12 cellular contexts compared by ENCODE assay signal in the genomic region with DNA sequence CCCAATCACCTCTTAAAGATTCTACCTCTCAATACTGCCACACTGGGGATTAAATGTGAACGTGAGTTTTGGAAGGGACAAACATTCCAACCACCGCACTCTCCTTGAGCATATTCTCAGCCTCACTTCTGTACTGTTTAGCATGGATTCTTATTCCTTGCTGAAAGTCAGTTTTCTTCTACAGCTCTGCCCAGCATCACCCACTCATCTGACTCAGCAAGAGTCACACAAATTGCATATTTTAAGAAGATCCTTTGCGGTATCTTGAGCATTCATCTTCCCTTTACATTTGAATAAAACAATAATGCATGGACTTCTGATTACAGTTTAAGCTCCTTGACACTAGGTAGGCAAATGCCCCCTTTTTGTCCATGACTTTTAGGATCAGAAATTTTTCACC.
A peak's percentile ranks its signal among the peaks of the same experiment; 100 is the strongest.
DNase-seq lines count a peak whose midpoint lies in the region; ATAC-seq and TF ChIP-seq lines count a peak whose summit lies in the region.
"Had no signal": no experiment of that assay in that cellular context is flagged by ENCODE, and none has a peak within 500 bp of the region (broad histone marks: within the 10 kb centered on the region; RNA-seq: fewer than 3 reads in every experiment).

No MANE protein-coding gene starts in this region.

- H3K4me2 ChIP-seq in osteoblast (ENCODE audit: insufficient read depth, low read length) = peak overlapping the region; percentile 54

- no peaks in the 10 kb centered on the region for H3K27me3 Mint-ChIP-seq in CD4-positive, alpha-beta T cell
- no peaks in the 10 kb centered on the region for H3K27me3 Mint-ChIP-seq in IgD-negative memory B cell
- H3K27me3 Mint-ChIP-seq: activated CD8-positive, alpha-beta memory T cell treated with anti-CD3 and anti-CD28 coated beads, Interleukin-2, amount 10 ng/mL, durations not matched to agents 7 days and 5 days had no signal

- peak overlapping the region; percentile 42 for H3K4me3 Mint-ChIP-seq in CD4-positive, alpha-beta T cell
- H3K4me3 Mint-ChIP-seq in IgD-negative memory B cell = peak overlapping the region in 2 of 4 donors; percentile 46 to 51
- H3K4me3 Mint-ChIP-seq: activated CD8-positive, alpha-beta memory T cell treated with anti-CD3 and anti-CD28 coated beads, Interleukin-2, amount 10 ng/mL, durations not matched to agents 7 days and 5 days had no signal

- no peak for TF ChIP-seq CTCF in CD4-positive, alpha-beta T cell (IDR thresholded peaks at IDR 0.05)
- TF ChIP-seq CTCF in cardiac fibroblast (IDR thresholded peaks at IDR 0.05; ENCODE audit: low read depth, low read length) (no peak), osteoblast (IDR thresholded peaks at IDR 0.05; ENCODE audit: extremely low read depth, low read depth, low read length) (no peak)

- POLR2A ChIA-PET in CD4-positive, alpha-beta T cell (lab: Charles Lee) = interaction anchor here (1.5 kb wide), 1 partner anchor 30 kb away, joined by 4 read pairs; no protein-coding TSS in a partner anchor

- no peak overlapping the region for H3K27ac ChIP-seq in CD4-positive, alpha-beta T cell (ENCODE audit: low read depth, low read length)
- peak overlapping the region; percentile 90 for H3K27ac ChIP-seq in osteoblast (ENCODE audit: low read depth, low read length)

- H2AFZ ChIP-seq in osteoblast (ENCODE audit: low read length) = no peak overlapping the region

- intact Hi-C loops in CD4-positive, alpha-beta T cell (cut with DNase I, micrococcal nuclease) = loop anchor here in 1 of 2 experiments (2.0 kb wide), 1 partner anchor 17 kb away; no protein-coding TSS in a partner anchor

- H3K79me2 ChIP-seq in osteoblast (ENCODE audit: insufficient read depth, low read length) = peaks cover 75% of the 10 kb centered on the region

- peaks cover 8% of the 10 kb centered on the region for H4K20me1 ChIP-seq in osteoblast (ENCODE audit: insufficient read depth, low read length)

- H3K9me3 Mint-ChIP-seq in CD4-positive, alpha-beta T cell = no peaks in the 10 kb centered on the region
- no peaks in the 10 kb centered on the region for H3K9me3 Mint-ChIP-seq in IgD-negative memory B cell

- peak overlapping the region; percentile 21 for H3K27ac Mint-ChIP-seq in CD4-positive, alpha-beta T cell
- peak overlapping the region in 2 of 3 donors; percentile 67 to 91 for H3K27ac Mint-ChIP-seq in IgD-negative memory B cell
- H3K27ac Mint-ChIP-seq: activated CD8-positive, alpha-beta memory T cell treated with anti-CD3 and anti-CD28 coated beads, Interleukin-2, amount 10 ng/mL, durations not matched to agents 7 days and 5 days had no signal

- H3K4me3 ChIP-seq in cardiac fibroblast (replicated peaks in 1 of 2; ENCODE audit: low read depth in 2 of 2, low read length in 2 of 2) (no peak overlapping the region), osteoblast (ENCODE audit: insufficient read depth, low read length) (peak overlapping the region; percentile 32)

- no peak for ATAC-seq in CD4-positive, alpha-beta T cell (ENCODE audit: poor library complexity)
- ATAC-seq in GM21423 (IDR thresholded peaks at IDR 0.05; ENCODE audit: unreplicated experiment) = no peak
- ATAC-seq: activated CD8-positive, alpha-beta memory T cell treated with anti-CD3 and anti-CD28 coated beads, Interleukin-2, amount 10 ng/mL, durations not matched to agents 7 days and 5 days had no signal

- H3K4me1 Mint-ChIP-seq in CD4-positive, alpha-beta T cell (ENCODE audit: low read depth) = no peaks in the 10 kb centered on the region
- peaks cover 20 to 48% (median 40%) of the 10 kb centered on the region in 3 donors for H3K4me1 Mint-ChIP-seq in IgD-negative memory B cell

- no peak for DNase-seq in CD4-positive, alpha-beta T cell
- DNase-seq in cardiac fibroblast (ENCODE audit: low read depth in 2 of 2) (peak; percentile 55 to 76), osteoblast (ENCODE audit: insufficient read length, low spot score, missing footprints) (peak; percentile 72), glomerular visceral epithelial cell (ENCODE audit: extremely low spot score) (no peak), NK-92 (lab: John Stamatoyannopoulos, UW; ENCODE audit: unreplicated experiment) (no peak), SW480 (ENCODE audit: low spot score) (no peak)
- DNase-seq: activated CD8-positive, alpha-beta memory T cell treated with anti-CD3 and anti-CD28 coated beads, Interleukin-2, amount 10 ng/mL, durations not matched to agents 7 days and 5 days; central memory CD4-positive, alpha-beta T cell; NCI-H526; stimulated activated CD4-positive, alpha-beta T cell treated with anti-CD3 and anti-CD28 coated beads, Interleukin-15, amount 100 ng/mL, for 24 hours had no signal

- no peaks in the 10 kb centered on the region for H3K9me3 ChIP-seq in CD4-positive, alpha-beta T cell (ENCODE audit: control insufficient read depth, low read length)
- no peaks in the 10 kb centered on the region for H3K9me3 ChIP-seq in osteoblast (ENCODE audit: low read depth, low read length)

- H3K36me3 Mint-ChIP-seq in CD4-positive, alpha-beta T cell (ENCODE audit: low read depth) = no peaks in the 10 kb centered on the region
- peaks cover 6% of the 10 kb centered on the region for H3K36me3 Mint-ChIP-seq in IgD-negative memory B cell

- CTCF ChIA-PET in CD4-positive, alpha-beta T cell (lab: Charles Lee) = no interaction called here

- no peaks in the 10 kb centered on the region for H3K27me3 ChIP-seq in CD4-positive, alpha-beta T cell (ENCODE audit: control insufficient read depth, insufficient read depth, low read length)
- H3K27me3 ChIP-seq in osteoblast (ENCODE audit: insufficient read depth, low read length) = no peaks in the 10 kb centered on the region

- H3K36me3 ChIP-seq in osteoblast (ENCODE audit: insufficient read depth, low read length) = peaks cover 12% of the 10 kb centered on the region

- H3K4me1 ChIP-seq in osteoblast (ENCODE audit: insufficient read depth, low read length) = peaks cover 46% of the 10 kb centered on the region

Comparison
In these comparisons a context has a peak if more than half of its experiments do, and no peak if none do; other contexts are left out.
1. DNase-seq: peak in cardiac fibroblast (2 of 2) and osteoblast (single experiment); none in CD4-positive, alpha-beta T cell (0 of 10), glomerular visceral epithelial cell (single experiment), NK-92 (single experiment) and SW480 (single experiment).